8 cellular contexts compared by ENCODE assay signal in the genomic region with DNA sequence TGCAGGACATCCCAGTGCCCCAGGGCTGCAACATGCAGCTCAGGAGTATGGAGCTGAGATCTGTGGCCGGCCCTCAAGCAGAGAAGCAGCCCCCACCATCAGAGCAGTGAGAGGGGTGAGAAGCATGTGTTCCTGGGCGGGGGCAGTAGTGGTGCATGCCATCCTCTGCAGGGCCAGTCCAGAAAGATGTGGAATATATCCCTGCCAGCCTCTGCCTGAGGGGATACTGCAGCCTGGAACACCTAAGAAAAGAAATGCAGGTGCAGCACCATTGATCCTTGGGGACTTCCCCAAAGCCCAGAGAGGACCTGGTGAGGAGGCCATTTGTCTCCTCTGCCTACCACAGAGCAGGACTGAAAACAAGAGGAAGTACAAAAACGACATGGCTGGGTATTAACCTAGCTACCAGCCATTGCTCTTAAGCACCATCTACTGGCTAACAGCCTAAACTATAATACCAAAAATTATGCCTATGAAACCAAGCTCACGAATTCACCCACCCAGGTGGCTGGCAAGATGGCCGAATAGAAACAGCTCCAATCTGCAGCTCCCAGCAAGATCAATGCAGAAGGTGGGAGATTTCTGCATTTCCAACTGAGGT.
A peak's percentile ranks its signal among the peaks of the same experiment; 100 is the strongest.
DNase-seq lines count a peak whose midpoint lies in the region; ATAC-seq and TF ChIP-seq lines count a peak whose summit lies in the region.

No MANE protein-coding gene starts in this region.

- no peak overlapping the region for H3K4me3 Mint-ChIP-seq in CD8-positive, alpha-beta T cell

- no peaks in the 10 kb centered on the region for H3K4me1 ChIP-seq in hepatocyte (ENCODE audit: insufficient read depth)
- no peaks in the 10 kb centered on the region for H3K4me1 ChIP-seq in ovary (ENCODE audit: insufficient read depth)
- H3K4me1 ChIP-seq in CD8-positive, alpha-beta T cell (ENCODE audit: insufficient read depth, low read length) = no peaks in the 10 kb centered on the region

- ATAC-seq in CD8-positive, alpha-beta T cell = no peak
- ATAC-seq in GM18498 (IDR thresholded peaks at IDR 0.05; ENCODE audit: unreplicated experiment) = no peak

- H3K27me3 ChIP-seq in hepatocyte (no peaks in the 10 kb centered on the region), ovary (no peaks in the 10 kb centered on the region)
- H3K27me3 ChIP-seq in CD8-positive, alpha-beta T cell (ENCODE audit: insufficient read depth, low read length) = no peaks in the 10 kb centered on the region

- no peaks in the 10 kb centered on the region for H3K9me3 ChIP-seq in hepatocyte (ENCODE audit: low read depth)
- H3K9me3 ChIP-seq in ovary = no peaks in the 10 kb centered on the region
- H3K9me3 ChIP-seq in CD8-positive, alpha-beta T cell (ENCODE audit: low read length) = no peaks in the 10 kb centered on the region

- no peaks in the 10 kb centered on the region for H3K36me3 Mint-ChIP-seq in CD8-positive, alpha-beta T cell

- CTCF ChIA-PET in CD8-positive, alpha-beta T cell (lab: Charles Lee) = interaction anchor here (1.4 to 1.8 kb wide), 2 partner anchors 19 to 568 kb away, joined by 3 to 5 read pairs; no protein-coding TSS in a partner anchor

- DNase-seq in G401 (ENCODE audit: low spot score) = peak; percentile 33
- DNase-seq in HT-29 (ENCODE audit: low spot score) = peak; percentile 37
- peak; percentile 76 for DNase-seq in SK-MEL-5 (ENCODE audit: low read depth, low spot score)
- peak; percentile 30 for DNase-seq in hepatocyte (ENCODE audit: low spot score)
- no peak for DNase-seq in activated CD4-positive, alpha-beta T cell treated with anti-CD3 and anti-CD28 coated beads for 1 hour
- DNase-seq in ovary = no peak
- no peak for DNase-seq in CD8-positive, alpha-beta T cell

- in situ Hi-C loops in G401 (cut with HindIII; ENCODE audit: low sequenced_read_pairs) (no loop called here), SK-MEL-5 (cut with HindIII; ENCODE audit: low pct_unique_long_range_greater_than_20kb, low sequenced_read_pairs) (no loop called here)

- no peaks in the 10 kb centered on the region for H3K79me2 ChIP-seq in hepatocyte

- H3K27ac ChIP-seq in hepatocyte = no peak overlapping the region
- no peak overlapping the region for H3K27ac ChIP-seq in ovary
- no peak overlapping the region for H3K27ac ChIP-seq in CD8-positive, alpha-beta T cell (ENCODE audit: low read depth, low read length)

- H3K4me3 ChIP-seq in hepatocyte (no peak overlapping the region), ovary (no peak overlapping the region)
- H3K4me3 ChIP-seq in CD8-positive, alpha-beta T cell (ENCODE audit: low read depth, low read length) = no peak overlapping the region

- H3K9me3 Mint-ChIP-seq in CD8-positive, alpha-beta T cell = peaks cover 17% of the 10 kb centered on the region

- no peaks in the 10 kb centered on the region for H3K36me3 ChIP-seq in hepatocyte (replicated peaks; ENCODE audit: insufficient read depth, low read depth)
- no peaks in the 10 kb centered on the region for H3K36me3 ChIP-seq in ovary
- no peaks in the 10 kb centered on the region for H3K36me3 ChIP-seq in CD8-positive, alpha-beta T cell (ENCODE audit: insufficient read depth, low read length)

- TF ChIP-seq POLR2A in ovary (IDR thresholded peaks at IDR 0.05) = no peak

- TF ChIP-seq EP300 in ovary (IDR thresholded peaks at IDR 0.05) = no peak

- H3K27me3 Mint-ChIP-seq in CD8-positive, alpha-beta T cell (ENCODE audit: low read depth) = no peaks in the 10 kb centered on the region

- intact Hi-C loops in ovary (cut with DNase I) = no loop called here
- intact Hi-C loops in CD8-positive, alpha-beta T cell (cut with DNase I, micrococcal nuclease) = no loop called here

- no peaks in the 10 kb centered on the region for H4K20me1 ChIP-seq in hepatocyte (ENCODE audit: insufficient read depth, poor library complexity, severe bottlenecking)

- H2AFZ ChIP-seq in hepatocyte = no peak overlapping the region

- no peak overlapping the region for H3K27ac Mint-ChIP-seq in CD8-positive, alpha-beta T cell

- POLR2A ChIA-PET in CD8-positive, alpha-beta T cell (lab: Charles Lee) = interaction anchor here (1.0 kb wide), 1 partner anchor 568 kb away, joined by 3 read pairs; no protein-coding TSS in a partner anchor

- no peaks in the 10 kb centered on the region for H3K9me2 ChIP-seq in hepatocyte (replicated peaks; ENCODE audit: insufficient read depth)

- 63% methylated on average over 5 of the region's 5 CpGs for WGBS in hepatocyte (ENCODE audit: low lambda C conversion rate, missing lambda C conversion rate)
- WGBS in ovary, 3 donors = 58 to 68% (median 62%) methylated on average over 5 of the region's 5 CpGs

- no peaks in the 10 kb centered on the region for H3K4me1 Mint-ChIP-seq in CD8-positive, alpha-beta T cell (ENCODE audit: low read depth)

- peak; percentile 51 for TF ChIP-seq CTCF in hepatocyte (IDR thresholded peaks at IDR 0.05; ENCODE audit: poor library complexity)
- TF ChIP-seq CTCF in ovary (IDR thresholded peaks at IDR 0.05) = no peak
- TF ChIP-seq CTCF in CD8-positive, alpha-beta T cell (IDR thresholded peaks at IDR 0.05) = no peak

- H3K4me2 ChIP-seq in hepatocyte = no peak overlapping the region

Comparison
In these comparisons a context has a peak if more than half of its experiments do, and no peak if none do; other contexts are left out.
1. DNase-seq: peak in G401 (single experiment), HT-29 (single experiment), SK-MEL-5 (single experiment) and hepatocyte (single experiment); none in activated CD4-positive, alpha-beta T cell treated with anti-CD3 and anti-CD28 coated beads for 1 hour (single experiment), ovary (0 of 5) and CD8-positive, alpha-beta T cell (0 of 7).